ENCODE assay signal across 26 cellular contexts in genomic region chr1:246220495-246221065, GRCh38.
"Had no signal": no experiment of that assay in that cellular context is flagged by ENCODE, and none has a peak within 500 bp of the region (broad histone marks: within the 10 kb centered on the region; RNA-seq: fewer than 3 reads in every experiment).

No MANE protein-coding gene starts in this region.

- H3K27me3 Mint-ChIP-seq: memory B cell; naive B cell; natural killer cell treated with Interleukin-12 subunit alpha and Interleukin-12 subunit beta and Interleukin-15 and Interleukin-18, amount 100 ng/mL, for 72 hours; progenitor cell of endocrine pancreas; stimulated activated naive CD8-positive, alpha-beta T cell treated with anti-CD3 and anti-CD28 coated beads, Interleukin-15, amount 100 ng/mL, for 72 hours had no signal

- H3K36me3 Mint-ChIP-seq: natural killer cell treated with Interleukin-12 subunit alpha and Interleukin-12 subunit beta and Interleukin-15 and Interleukin-18, amount 100 ng/mL, for 72 hours had no signal

- H3K4me3 Mint-ChIP-seq: memory B cell; mesothelial cell of epicardium; naive B cell; natural killer cell treated with Interleukin-12 subunit alpha and Interleukin-12 subunit beta and Interleukin-15 and Interleukin-18, amount 100 ng/mL, for 72 hours; neural crest cell; stimulated activated naive CD8-positive, alpha-beta T cell treated with anti-CD3 and anti-CD28 coated beads, Interleukin-15, amount 100 ng/mL, for 72 hours had no signal

- H3K36me3 ChIP-seq: esophagus muscularis mucosa, gastroesophageal sphincter, heart left ventricle, right lobe of liver, suprapubic skin, transverse colon, vagina had no signal

- H3K4me1 ChIP-seq: foreskin keratinocyte, gastroesophageal sphincter, parathyroid adenoma, right lobe of liver, suprapubic skin, transverse colon, vagina had no signal

- H3K9me3 ChIP-seq: esophagus muscularis mucosa, gastroesophageal sphincter, heart left ventricle, mucosa of descending colon, suprapubic skin, transverse colon, vagina had no signal

- DNase-seq: dermis blood vessel endothelial cell; effector memory CD4-positive, alpha-beta T cell; foreskin keratinocyte; heart left ventricle; kidney; mucosa of descending colon; naive B cell; small intestine; stimulated activated CD4-positive, alpha-beta T cell treated with anti-CD3 and anti-CD28 coated beads, Interleukin-15, amount 100 ng/mL, for 24 hours; stimulated activated CD4-positive, alpha-beta T cell treated with anti-CD3 and anti-CD28 coated beads, Interleukin-2, amount 100 ng/mL, for 48 hours; stimulated activated naive CD4-positive, alpha-beta T cell; stimulated activated naive CD8-positive, alpha-beta T cell treated with anti-CD3 and anti-CD28 coated beads, Interleukin-15, amount 100 ng/mL, for 72 hours; transverse colon had no signal

- H3K9ac ChIP-seq: parathyroid adenoma had no signal

- H3K27me3 ChIP-seq: esophagus muscularis mucosa, foreskin keratinocyte, gastroesophageal sphincter, heart left ventricle, hepatocyte, right lobe of liver, suprapubic skin, transverse colon, vagina had no signal

- H3K4me1 Mint-ChIP-seq: memory B cell; stimulated activated naive CD8-positive, alpha-beta T cell treated with anti-CD3 and anti-CD28 coated beads, Interleukin-15, amount 100 ng/mL, for 72 hours had no signal

- H3K27ac ChIP-seq: esophagus muscularis mucosa, foreskin keratinocyte, gastroesophageal sphincter, heart left ventricle, hepatocyte, parathyroid adenoma, right lobe of liver, suprapubic skin, transverse colon, vagina had no signal

- H3K27ac Mint-ChIP-seq: memory B cell; mesothelial cell of epicardium; natural killer cell treated with Interleukin-12 subunit alpha and Interleukin-12 subunit beta and Interleukin-15 and Interleukin-18, amount 100 ng/mL, for 72 hours; progenitor cell of endocrine pancreas; stimulated activated naive CD8-positive, alpha-beta T cell treated with anti-CD3 and anti-CD28 coated beads, Interleukin-15, amount 100 ng/mL, for 72 hours had no signal

- H3K79me2 ChIP-seq: hepatocyte, parathyroid adenoma had no signal

- H3K4me3 ChIP-seq: esophagus muscularis mucosa, gastroesophageal sphincter, heart left ventricle, hepatocyte, lung, mucosa of descending colon, right lobe of liver, suprapubic skin, transverse colon, vagina had no signal

- H3K9me3 Mint-ChIP-seq: mesothelial cell of epicardium; natural killer cell treated with Interleukin-12 subunit alpha and Interleukin-12 subunit beta and Interleukin-15 and Interleukin-18, amount 100 ng/mL, for 72 hours; neural crest cell; stimulated activated naive CD8-positive, alpha-beta T cell treated with anti-CD3 and anti-CD28 coated beads, Interleukin-15, amount 100 ng/mL, for 72 hours had no signal

- H2AFZ ChIP-seq: hepatocyte, parathyroid adenoma had no signal
